Comparison of ENCODE assay signal across 19 cellular contexts in the genomic region with DNA sequence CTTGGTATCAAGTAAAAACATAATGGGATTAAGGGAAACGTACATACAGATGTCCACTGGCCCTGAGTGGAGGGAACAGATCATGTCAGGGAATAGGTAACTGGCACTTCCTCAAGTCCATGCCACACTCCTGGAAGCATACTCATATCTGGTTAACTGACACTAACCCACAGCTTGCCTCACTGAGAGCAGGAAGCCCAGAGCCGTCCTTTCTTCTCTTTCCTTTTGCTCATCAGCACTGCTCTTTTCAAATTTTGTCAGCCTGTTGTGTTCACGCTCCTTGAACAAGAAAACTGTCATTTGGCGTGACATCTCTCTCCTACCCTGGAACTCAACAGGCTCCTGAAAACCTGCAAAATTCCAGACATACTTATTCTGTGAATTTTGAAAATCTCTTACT.
"Had no signal": no experiment of that assay in that cellular context is flagged by ENCODE, and none has a peak within 500 bp of the region (broad histone marks: within the 10 kb centered on the region; RNA-seq: fewer than 3 reads in every experiment).

No MANE protein-coding gene starts in this region.

- H3K9me3 Mint-ChIP-seq: dendritic cell treated with granulocyte-macrophage colony-stimulating factor and Interleukin-4, amounts not matched to agents 40 ng/mL and 50 ng/mL, for 4 days; nephron; type B pancreatic cell had no signal

- H3K4me3 ChIP-seq: ovary, suprapubic skin, thyroid gland had no signal

- H3K4me3 Mint-ChIP-seq: central memory CD8-positive, alpha-beta T cell; dendritic cell treated with granulocyte-macrophage colony-stimulating factor and Interleukin-4, amounts not matched to agents 40 ng/mL and 50 ng/mL, for 4 days; effector memory CD8-positive, alpha-beta T cell; nephron; stimulated activated effector memory CD8-positive, alpha-beta T cell treated with anti-CD3 and anti-CD28 coated beads, Interleukin-12 subunit alpha, Interleukin-12 subunit beta, amount 100 ng/mL, for 72 hours; type B pancreatic cell had no signal

- ATAC-seq: effector memory CD8-positive, alpha-beta T cell; foreskin keratinocyte; right cardiac atrium; stimulated activated effector memory CD8-positive, alpha-beta T cell treated with anti-CD3 and anti-CD28 coated beads, Interleukin-12 subunit alpha, Interleukin-12 subunit beta, amount 100 ng/mL, for 72 hours; stimulated activated naive CD8-positive, alpha-beta T cell treated with anti-CD3 and anti-CD28 coated beads, Interleukin-15, Interleukin-2, amounts not matched to agents 100 U/mL and 50 U/mL, for 24 hours had no signal

- H3K27me3 Mint-ChIP-seq: central memory CD8-positive, alpha-beta T cell; dendritic cell treated with granulocyte-macrophage colony-stimulating factor and Interleukin-4, amounts not matched to agents 40 ng/mL and 50 ng/mL, for 4 days; effector memory CD8-positive, alpha-beta T cell; type B pancreatic cell had no signal

- H3K27ac Mint-ChIP-seq: dendritic cell treated with granulocyte-macrophage colony-stimulating factor and Interleukin-4, amounts not matched to agents 40 ng/mL and 50 ng/mL, for 4 days; effector memory CD8-positive, alpha-beta T cell; nephron; stimulated activated effector memory CD8-positive, alpha-beta T cell treated with anti-CD3 and anti-CD28 coated beads, Interleukin-12 subunit alpha, Interleukin-12 subunit beta, amount 100 ng/mL, for 72 hours; type B pancreatic cell had no signal

- H3K27ac ChIP-seq: foreskin keratinocyte, ovary, suprapubic skin, thyroid gland had no signal

- H3K27me3 ChIP-seq: foreskin keratinocyte, ovary, suprapubic skin, thyroid gland had no signal

- H3K36me3 Mint-ChIP-seq: stimulated activated effector memory CD8-positive, alpha-beta T cell treated with anti-CD3 and anti-CD28 coated beads, Interleukin-12 subunit alpha, Interleukin-12 subunit beta, amount 100 ng/mL, for 72 hours; type B pancreatic cell had no signal

- DNase-seq: effector memory CD8-positive, alpha-beta T cell; foreskin keratinocyte; head of caudate nucleus; hippocampal formation; mammary epithelial cell; nucleus accumbens; ovary; right cardiac atrium; small intestine; stimulated activated CD4-positive, alpha-beta T cell treated with anti-CD3 and anti-CD28 coated beads, Interleukin-2, amount 100 ng/mL, for 48 hours; stimulated activated CD8-positive, alpha-beta memory T cell treated with anti-CD3 and anti-CD28 coated beads, Interleukin-4, amount 100 ng/mL, for 48 hours; stimulated activated naive CD8-positive, alpha-beta T cell treated with anti-CD3 and anti-CD28 coated beads, Interleukin-15, Interleukin-2, amounts not matched to agents 100 U/mL and 50 U/mL, for 24 hours; thyroid gland had no signal

- H3K4me1 Mint-ChIP-seq: central memory CD8-positive, alpha-beta T cell; stimulated activated effector memory CD8-positive, alpha-beta T cell treated with anti-CD3 and anti-CD28 coated beads, Interleukin-12 subunit alpha, Interleukin-12 subunit beta, amount 100 ng/mL, for 72 hours had no signal

- H3K4me1 ChIP-seq: foreskin keratinocyte, suprapubic skin had no signal

- H3K9me3 ChIP-seq: ovary, suprapubic skin, thyroid gland had no signal

- H3K36me3 ChIP-seq: ovary, suprapubic skin, thyroid gland had no signal
